In the genomic region with DNA sequence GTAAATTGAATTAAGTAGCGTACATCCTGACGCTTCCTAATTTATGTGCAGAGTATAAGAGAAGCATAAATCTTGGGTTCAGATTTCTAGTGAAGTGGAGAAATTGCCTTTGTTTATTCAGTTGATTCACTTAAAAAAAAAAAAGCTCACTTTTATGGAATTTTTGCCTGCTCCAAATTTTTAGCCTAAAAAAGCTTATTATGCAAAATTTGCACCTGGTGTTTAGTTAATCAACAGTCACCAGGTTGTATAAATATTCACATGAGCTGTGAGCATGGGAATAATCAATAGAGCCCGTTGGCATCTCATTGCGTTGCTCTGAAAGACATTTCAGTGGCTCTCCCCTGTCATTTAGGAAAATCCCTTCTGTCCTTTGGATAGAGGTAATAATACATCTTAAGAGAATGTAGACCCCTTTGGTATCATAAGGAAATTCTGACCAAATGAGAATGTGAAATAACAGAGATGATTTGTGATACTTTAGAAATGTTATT, we compare ENCODE assay signal across 21 cellular contexts.
"Had no signal": no experiment of that assay in that cellular context is flagged by ENCODE, and none has a peak within 500 bp of the region (broad histone marks: within the 10 kb centered on the region; RNA-seq: fewer than 3 reads in every experiment).

No MANE protein-coding gene starts in this region.

- H3K27me3 ChIP-seq: colonic mucosa, heart right ventricle, sigmoid colon, stomach, transverse colon had no signal

- H3K27ac ChIP-seq: colonic mucosa, heart right ventricle, sigmoid colon, stomach, thoracic aorta, transverse colon had no signal

- ATAC-seq: heart right ventricle; mucosa of descending colon; naive thymus-derived CD8-positive, alpha-beta T cell had no signal

- DNase-seq: colonic mucosa; effector CD4-positive, alpha-beta T cell; endodermal cell; erythroblast; heart right ventricle; hypothalamus; kidney glomerular epithelial cell; mammary epithelial cell; mucosa of descending colon; naive thymus-derived CD8-positive, alpha-beta T cell; posterior cingulate gyrus; sigmoid colon; stimulated activated naive CD4-positive, alpha-beta T cell; stomach; substantia nigra; transverse colon had no signal

- FAIRE-seq: endothelial cell of umbilical vein, frontal cortex, islet of Langerhans had no signal

- H3K4me1 ChIP-seq: colonic mucosa, stomach had no signal

- H3K9me3 ChIP-seq: colonic mucosa, heart right ventricle, mucosa of descending colon, sigmoid colon, stomach, thoracic aorta, transverse colon had no signal

- H3K4me3 ChIP-seq: colonic mucosa, heart right ventricle, mucosa of descending colon, sigmoid colon, skin epidermis, stomach, thoracic aorta, transverse colon had no signal

- H3K36me3 ChIP-seq: colonic mucosa, heart right ventricle, sigmoid colon, stomach, thoracic aorta, transverse colon had no signal
